1 cellular context compared by ENCODE assay signal in the genomic region with DNA sequence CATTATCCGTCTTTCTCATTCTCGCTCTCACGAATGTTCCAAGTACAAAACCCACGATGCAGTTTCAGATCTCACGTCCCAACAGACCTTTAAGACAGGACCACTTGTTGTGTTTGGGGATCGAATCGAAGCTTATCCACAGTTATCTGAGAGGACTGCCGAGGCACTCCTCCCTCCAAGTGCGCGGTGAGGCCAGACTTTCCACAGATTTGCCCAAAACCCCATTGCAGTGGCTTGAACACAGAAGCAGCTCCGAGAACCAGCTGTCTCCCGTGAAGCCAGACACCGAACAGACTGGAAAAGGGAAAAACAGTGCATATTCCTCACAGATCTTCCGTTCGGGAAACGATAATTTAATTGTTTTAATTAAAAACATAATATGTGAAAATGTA.
TF ChIP-seq lines count a peak whose summit lies in the region.

No MANE protein-coding gene starts in this region.

TF ChIP-seq in H1, 55 proteins besides CTCF, POLR2A, EP300 and RAD21:
- TF ChIP-seq RNF2 (IDR thresholded peaks at IDR 0.05; ENCODE audit: borderline replicate concordance, low read depth, low read length, missing control alignments, poor library complexity, severe bottlenecking) (no peak), JUND (IDR thresholded peaks at IDR 0.05; ENCODE audit: low read length) (no peak), YY1 (IDR thresholded peaks at IDR 0.05; ENCODE audit: low read depth, low read length) (no peak), MAFK (IDR thresholded peaks at IDR 0.05; ENCODE audit: low read depth, low read length) (no peak), HDAC6 (IDR thresholded peaks at IDR 0.05; ENCODE audit: low read depth, low read length) (no peak), EZH2 (IDR thresholded peaks at IDR 0.05; ENCODE audit: low read depth, low read length, severe bottlenecking) (no peak), KDM5A (IDR thresholded peaks at IDR 0.05; ENCODE audit: low read length) (no peak), SP1 (IDR thresholded peaks at IDR 0.05; ENCODE audit: low read depth, low read length) (no peak), SIRT6 (IDR thresholded peaks at IDR 0.05; ENCODE audit: low read length) (no peak)
- TF ChIP-seq, protein P1, sequence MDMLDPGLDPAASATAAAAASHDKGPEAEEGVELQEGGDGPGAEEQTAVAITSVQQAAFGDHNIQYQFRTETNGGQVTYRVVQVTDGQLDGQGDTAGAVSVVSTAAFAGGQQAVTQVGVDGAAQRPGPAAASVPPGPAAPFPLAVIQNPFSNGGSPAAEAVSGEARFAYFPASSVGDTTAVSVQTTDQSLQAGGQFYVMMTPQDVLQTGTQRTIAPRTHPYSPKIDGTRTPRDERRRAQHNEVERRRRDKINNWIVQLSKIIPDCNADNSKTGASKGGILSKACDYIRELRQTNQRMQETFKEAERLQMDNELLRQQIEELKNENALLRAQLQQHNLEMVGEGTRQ (IDR thresholded peaks at IDR 0.05; ENCODE audit: low read length): no peak
- TF ChIP-seq, protein P2, sequence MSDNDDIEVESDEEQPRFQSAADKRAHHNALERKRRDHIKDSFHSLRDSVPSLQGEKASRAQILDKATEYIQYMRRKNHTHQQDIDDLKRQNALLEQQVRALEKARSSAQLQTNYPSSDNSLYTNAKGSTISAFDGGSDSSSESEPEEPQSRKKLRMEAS (IDR thresholded peaks at IDR 0.05): no peak
